Comparison of ENCODE assay signal across 14 cellular contexts in genomic region chr11:28673687-28674431, GRCh38.
DNase-seq lines count a peak whose midpoint lies in the region; TF ChIP-seq lines count a peak whose summit lies in the region.
"Had no signal": no experiment of that assay in that cellular context is flagged by ENCODE, and none has a peak within 500 bp of the region (broad histone marks: within the 10 kb centered on the region; RNA-seq: fewer than 3 reads in every experiment).

No MANE protein-coding gene starts in this region.

- no peaks in the 10 kb centered on the region for H3K9me3 ChIP-seq in testis
- H3K9me3 ChIP-seq: prostate gland, upper lobe of left lung had no signal

- 73 to 74% methylated on average over 11 of the region's 11 CpGs for WGBS in testis, 2 donors

- in situ Hi-C loops in brain microvascular endothelial cell (cut with HindIII; ENCODE audit: low pct_ligation_motif_present, low sequenced_read_pairs): no loop called here

- DNase-seq in A172 (ENCODE audit: low spot score) (peak; percentile 94), H4 (ENCODE audit: low spot score) (peak; percentile 64), SW480 (ENCODE audit: low spot score) (peak; percentile 82), foreskin fibroblast (peak; percentile 47 to 80), COR-L47 (lab: John Stamatoyannopoulos, UW) (no peak), testis (no peak), brain microvascular endothelial cell (no peak)
- DNase-seq in central memory CD4-positive, alpha-beta T cell: no peak
- DNase-seq: activated CD4-positive, alpha-beta memory T cell treated with anti-CD3 and anti-CD28 coated beads, Interleukin-2, amount 10 ng/mL, durations not matched to agents 7 days and 5 days; activated gamma-delta T cell treated with Interleukin-2 at 50 U/mL for 16 hours; DMS79; stimulated activated CD4-positive, alpha-beta T cell treated with anti-CD3 and anti-CD28 coated beads, Interleukin-1b, Interleukin-23, amount 100 ng/mL, for 48 hours; upper lobe of left lung had no signal

- TF ChIP-seq POLR2A in testis (IDR thresholded peaks at IDR 0.05): no peak

- peak overlapping the region; percentile 29 to 31 for H3K4me3 ChIP-seq in foreskin fibroblast (ENCODE audit: low read depth in 1 of 2, low read length in 2 of 2)
- H3K4me3 ChIP-seq in testis: no peak overlapping the region
- H3K4me3 ChIP-seq in brain microvascular endothelial cell (ENCODE audit: low read depth, low read length): no peak overlapping the region
- H3K4me3 ChIP-seq: prostate gland, upper lobe of left lung had no signal

- no peak overlapping the region for H3K27ac ChIP-seq in testis
- H3K27ac ChIP-seq in brain microvascular endothelial cell: no peak overlapping the region
- H3K27ac ChIP-seq: prostate gland, upper lobe of left lung had no signal

- TF ChIP-seq CTCF in foreskin fibroblast (IDR thresholded peaks at IDR 0.05; ENCODE audit: low read depth, low read length) (no peak), testis (IDR thresholded peaks at IDR 0.05) (no peak), brain microvascular endothelial cell (IDR thresholded peaks at IDR 0.05; ENCODE audit: low read depth, low read length, missing control alignments) (no peak)

- H3K27me3 ChIP-seq in testis: no peaks in the 10 kb centered on the region
- no peaks in the 10 kb centered on the region for H3K27me3 ChIP-seq in brain microvascular endothelial cell (replicated peaks)
- H3K27me3 ChIP-seq: upper lobe of left lung had no signal

- intact Hi-C loops in testis (cut with DNase I; ENCODE audit: low total_unique reads): no loop called here

- H3K4me1 ChIP-seq in testis: no peaks in the 10 kb centered on the region
- H3K4me1 ChIP-seq: prostate gland, upper lobe of left lung had no signal

- no peaks in the 10 kb centered on the region for H3K36me3 ChIP-seq in testis (ENCODE audit: low read depth, missing control alignments)
- no peaks in the 10 kb centered on the region for H3K36me3 ChIP-seq in brain microvascular endothelial cell (replicated peaks)
- H3K36me3 ChIP-seq: prostate gland, upper lobe of left lung had no signal

Comparison
In these comparisons a context has a peak if more than half of its experiments do, and no peak if none do; other contexts are left out.
1. DNase-seq: peak in A172 (single experiment), H4 (single experiment), SW480 (single experiment) and foreskin fibroblast (2 of 2); none in COR-L47 (single experiment), testis (single experiment), central memory CD4-positive, alpha-beta T cell (single experiment) and brain microvascular endothelial cell (single experiment).
2. H3K4me3 ChIP-seq: peak in foreskin fibroblast (2 of 2); none in testis (0 of 2) and brain microvascular endothelial cell (single experiment).